8 cellular contexts compared by ENCODE assay signal in genomic region chr17:63843387-63844292, GRCh38. TPM values are rescaled to one million over a fixed set of nuclear protein-coding genes. Genes with fewer than 3 reads are reported as not detected.
DNase-seq lines count a peak whose midpoint lies in the region; TF ChIP-seq lines count a peak whose summit lies in the region.

No MANE protein-coding gene starts in this region.

- H3K9ac ChIP-seq in NT2/D1 (ENCODE audit: insufficient read length, low read depth) = peak overlapping the region; percentile 84

- TF ChIP-seq CTCF in brain microvascular endothelial cell (IDR thresholded peaks at IDR 0.05; ENCODE audit: low read depth, low read length, missing control alignments) (no peak), kidney epithelial cell (IDR thresholded peaks at IDR 0.05; ENCODE audit: insufficient read depth, low read length, poor library complexity, severe bottlenecking) (no peak)

- H3K4me3 ChIP-seq in NT2/D1 (ENCODE audit: insufficient read length, low read depth) (peak overlapping the region; percentile 79), brain microvascular endothelial cell (ENCODE audit: low read depth, low read length) (peak overlapping the region; percentile 84), kidney epithelial cell (ENCODE audit: low read depth, low read length) (peak overlapping the region; percentile 40)

- peaks cover 12% of the 10 kb centered on the region for H3K9me3 ChIP-seq in NT2/D1 (ENCODE audit: insufficient read depth, low read length)

- peaks cover 11% of the 10 kb centered on the region for H3K27me3 ChIP-seq in NT2/D1 (ENCODE audit: insufficient read depth, insufficient read length)
- H3K27me3 ChIP-seq in brain microvascular endothelial cell (replicated peaks) = no peaks in the 10 kb centered on the region
- H3K27me3 ChIP-seq in kidney epithelial cell (ENCODE audit: control insufficient read depth, insufficient read depth, low read length) = no peaks in the 10 kb centered on the region

- H3K4me1 ChIP-seq in NT2/D1 (ENCODE audit: insufficient read depth, insufficient read length) = peaks cover 10% of the 10 kb centered on the region

- H3K36me3 ChIP-seq in NT2/D1 (ENCODE audit: insufficient read depth, insufficient read length, low read length) = peaks cover 3% of the 10 kb centered on the region
- no peaks in the 10 kb centered on the region for H3K36me3 ChIP-seq in brain microvascular endothelial cell (replicated peaks)
- H3K36me3 ChIP-seq in kidney epithelial cell (ENCODE audit: control insufficient read depth, insufficient read depth, low read length) = no peaks in the 10 kb centered on the region

- in situ Hi-C loops in brain microvascular endothelial cell (cut with HindIII; ENCODE audit: low pct_ligation_motif_present, low sequenced_read_pairs) = no loop called here

- peak; percentile 39 for DNase-seq in activated effector memory CD4-positive, alpha-beta T cell treated with anti-CD3 and anti-CD28 coated beads, Interleukin-2, amount 50 U/mL, for 16 hours
- no peak for DNase-seq in activated effector memory CD4-positive, alpha-beta T cell treated with Interleukin-2 at 50 U/mL for 16 hours
- DNase-seq in NT2/D1 (ENCODE audit: low read depth, low spot score) (no peak), brain microvascular endothelial cell (peak; percentile 27), kidney epithelial cell (ENCODE audit: low read depth) (no peak), HT-29 (ENCODE audit: low spot score) (no peak), NCI-H1105 treated with DMSO at 0.1 percent for 48 hours (lab: John Stamatoyannopoulos, UW) (no peak)
- DNase-seq in stimulated activated naive CD4-positive, alpha-beta T cell (lab: John Stamatoyannopoulos, UW) = peak in 5 of 6 experiments; percentile 28 to 64 (median 47)

- peak overlapping the region; percentile 55 for H3K27ac ChIP-seq in brain microvascular endothelial cell

RNA-seq across cellular contexts. Expression of gene SMARCD2, which starts 1.2 kb away (rescaled TPM):
- 78.7 and 107 TPM in 2 replicates for total RNA-seq in kidney epithelial cell
- 205 and 206 TPM in 2 replicates for total RNA-seq in HT-29 (2014; rRNA removed; shearing (Covaris generic))

RNA-seq across cellular contexts. Expression of gene FTSJ3, which starts 16.2 kb away (rescaled TPM):
- total RNA-seq in kidney epithelial cell = 52.1 and 54.5 TPM in 2 replicates
- 35.7 and 41.7 TPM in 2 replicates for total RNA-seq in HT-29 (2014; rRNA removed; shearing (Covaris generic))

RNA-seq across cellular contexts. Expression of gene PSMC5, which starts 16.4 kb away (rescaled TPM):
- 64.8 and 77.6 TPM in 2 replicates for total RNA-seq in kidney epithelial cell
- 56.3 and 65.3 TPM in 2 replicates for total RNA-seq in HT-29 (2014; rRNA removed; shearing (Covaris generic))

RNA-seq across cellular contexts. Expression of gene CSH2, which starts 29.8 kb away (rescaled TPM):
- not detected in 2 replicates for total RNA-seq in kidney epithelial cell
- total RNA-seq in HT-29 (2014; rRNA removed; shearing (Covaris generic)) = not detected in 2 replicates

RNA-seq across cellular contexts. Expression of gene GH2, which starts 38.1 kb away (rescaled TPM):
- total RNA-seq in kidney epithelial cell = not detected in 2 replicates
- total RNA-seq in HT-29 (2014; rRNA removed; shearing (Covaris generic)) = not detected in 2 replicates

Comparison
In these comparisons a context has a peak if more than half of its experiments do, and no peak if none do; other contexts are left out.
1. DNase-seq: peak in activated effector memory CD4-positive, alpha-beta T cell treated with anti-CD3 and anti-CD28 coated beads, Interleukin-2, amount 50 U/mL, for 16 hours (single experiment), brain microvascular endothelial cell (single experiment) and stimulated activated naive CD4-positive, alpha-beta T cell (5 of 6); none in activated effector memory CD4-positive, alpha-beta T cell treated with Interleukin-2 at 50 U/mL for 16 hours (single experiment), NT2/D1 (single experiment), kidney epithelial cell (single experiment), HT-29 (single experiment) and NCI-H1105 treated with DMSO at 0.1 percent for 48 hours (single experiment).
2. Peak in every context shown above with its lines, with median percentiles within 50 percentile points of each other: H3K4me3 ChIP-seq.